1 cellular context compared by ENCODE assay signal in the genomic region with DNA sequence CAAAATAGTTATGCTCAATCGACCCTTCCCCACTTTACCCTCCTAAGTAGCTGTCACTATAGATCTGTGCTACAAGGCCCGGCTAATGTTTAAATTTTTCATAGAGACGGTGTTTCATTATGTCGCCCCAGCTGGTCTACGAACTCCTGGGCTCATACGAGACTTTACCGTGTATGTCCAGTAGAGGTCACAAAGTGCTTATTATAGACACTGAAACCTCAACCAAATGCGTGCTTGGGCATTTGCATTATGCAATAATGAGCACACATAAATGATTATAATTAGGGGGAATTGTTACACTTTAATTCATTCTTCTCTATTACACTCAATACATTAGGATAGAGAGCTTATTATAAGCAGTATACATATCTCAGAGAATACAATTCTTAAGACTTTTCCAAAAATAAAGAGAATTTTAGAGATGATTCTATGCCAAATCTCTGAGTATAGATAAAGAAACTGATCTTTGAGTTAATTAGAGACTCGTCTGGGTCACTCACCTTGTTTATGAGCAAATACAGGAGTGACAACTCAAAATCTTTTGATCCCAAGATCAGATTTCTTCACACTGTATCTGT.
TF ChIP-seq lines count a peak whose summit lies in the region.

No MANE protein-coding gene starts in this region.

TF ChIP-seq in GM23338, 12 proteins besides CTCF, POLR2A, EP300 and RAD21 (continued from another document):
- TF ChIP-seq, protein P1, sequence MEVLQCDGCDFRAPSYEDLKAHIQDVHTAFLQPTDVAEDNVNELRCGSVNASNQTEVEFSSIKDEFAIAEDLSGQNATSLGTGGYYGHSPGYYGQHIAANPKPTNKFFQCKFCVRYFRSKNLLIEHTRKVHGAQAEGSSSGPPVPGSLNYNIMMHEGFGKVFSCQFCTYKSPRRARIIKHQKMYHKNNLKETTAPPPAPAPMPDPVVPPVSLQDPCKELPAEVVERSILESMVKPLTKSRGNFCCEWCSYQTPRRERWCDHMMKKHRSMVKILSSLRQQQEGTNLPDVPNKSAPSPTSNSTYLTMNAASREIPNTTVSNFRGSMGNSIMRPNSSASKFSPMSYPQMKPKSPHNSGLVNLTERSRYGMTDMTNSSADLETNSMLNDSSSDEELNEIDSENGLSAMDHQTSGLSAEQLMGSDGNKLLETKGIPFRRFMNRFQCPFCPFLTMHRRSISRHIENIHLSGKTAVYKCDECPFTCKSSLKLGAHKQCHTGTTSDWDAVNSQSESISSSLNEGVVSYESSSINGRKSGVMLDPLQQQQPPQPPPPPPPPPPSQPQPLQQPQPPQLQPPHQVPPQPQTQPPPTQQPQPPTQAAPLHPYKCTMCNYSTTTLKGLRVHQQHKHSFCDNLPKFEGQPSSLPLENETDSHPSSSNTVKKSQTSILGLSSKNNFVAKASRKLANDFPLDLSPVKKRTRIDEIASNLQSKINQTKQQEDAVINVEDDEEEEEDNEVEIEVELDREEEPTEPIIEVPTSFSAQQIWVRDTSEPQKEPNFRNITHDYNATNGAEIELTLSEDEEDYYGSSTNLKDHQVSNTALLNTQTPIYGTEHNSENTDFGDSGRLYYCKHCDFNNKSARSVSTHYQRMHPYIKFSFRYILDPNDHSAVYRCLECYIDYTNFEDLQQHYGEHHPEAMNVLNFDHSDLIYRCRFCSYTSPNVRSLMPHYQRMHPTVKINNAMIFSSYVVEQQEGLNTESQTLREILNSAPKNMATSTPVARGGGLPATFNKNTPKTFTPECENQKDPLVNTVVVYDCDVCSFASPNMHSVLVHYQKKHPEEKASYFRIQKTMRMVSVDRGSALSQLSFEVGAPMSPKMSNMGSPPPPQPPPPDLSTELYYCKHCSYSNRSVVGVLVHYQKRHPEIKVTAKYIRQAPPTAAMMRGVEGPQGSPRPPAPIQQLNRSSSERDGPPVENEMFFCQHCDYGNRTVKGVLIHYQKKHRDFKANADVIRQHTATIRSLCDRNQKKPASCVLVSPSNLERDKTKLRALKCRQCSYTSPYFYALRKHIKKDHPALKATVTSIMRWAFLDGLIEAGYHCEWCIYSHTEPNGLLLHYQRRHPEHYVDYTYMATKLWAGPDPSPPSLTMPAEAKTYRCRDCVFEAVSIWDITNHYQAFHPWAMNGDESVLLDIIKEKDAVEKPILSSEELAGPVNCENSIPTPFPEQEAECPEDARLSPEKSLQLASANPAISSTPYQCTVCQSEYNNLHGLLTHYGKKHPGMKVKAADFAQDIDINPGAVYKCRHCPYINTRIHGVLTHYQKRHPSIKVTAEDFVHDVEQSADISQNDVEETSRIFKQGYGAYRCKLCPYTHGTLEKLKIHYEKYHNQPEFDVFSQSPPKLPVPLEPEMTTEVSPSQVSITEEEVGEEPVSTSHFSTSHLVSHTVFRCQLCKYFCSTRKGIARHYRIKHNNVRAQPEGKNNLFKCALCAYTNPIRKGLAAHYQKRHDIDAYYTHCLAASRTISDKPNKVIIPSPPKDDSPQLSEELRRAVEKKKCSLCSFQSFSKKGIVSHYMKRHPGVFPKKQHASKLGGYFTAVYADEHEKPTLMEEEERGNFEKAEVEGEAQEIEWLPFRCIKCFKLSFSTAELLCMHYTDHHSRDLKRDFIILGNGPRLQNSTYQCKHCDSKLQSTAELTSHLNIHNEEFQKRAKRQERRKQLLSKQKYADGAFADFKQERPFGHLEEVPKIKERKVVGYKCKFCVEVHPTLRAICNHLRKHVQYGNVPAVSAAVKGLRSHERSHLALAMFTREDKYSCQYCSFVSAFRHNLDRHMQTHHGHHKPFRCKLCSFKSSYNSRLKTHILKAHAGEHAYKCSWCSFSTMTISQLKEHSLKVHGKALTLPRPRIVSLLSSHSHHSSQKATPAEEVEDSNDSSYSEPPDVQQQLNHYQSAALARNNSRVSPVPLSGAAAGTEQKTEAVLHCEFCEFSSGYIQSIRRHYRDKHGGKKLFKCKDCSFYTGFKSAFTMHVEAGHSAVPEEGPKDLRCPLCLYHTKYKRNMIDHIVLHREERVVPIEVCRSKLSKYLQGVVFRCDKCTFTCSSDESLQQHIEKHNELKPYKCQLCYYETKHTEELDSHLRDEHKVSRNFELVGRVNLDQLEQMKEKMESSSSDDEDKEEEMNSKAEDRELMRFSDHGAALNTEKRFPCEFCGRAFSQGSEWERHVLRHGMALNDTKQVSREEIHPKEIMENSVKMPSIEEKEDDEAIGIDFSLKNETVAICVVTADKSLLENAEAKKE (CRISPR knock-in tag; IDR thresholded peaks at IDR 0.05) = no peak
- TF ChIP-seq NANOG (IDR thresholded peaks at IDR 0.05; ENCODE audit: borderline replicate concordance) (no peak), EZH2 (IDR thresholded peaks at IDR 0.05; ENCODE audit: low read depth, unreplicated experiment) (no peak), ZNF114 (CRISPR knock-in tag; IDR thresholded peaks at IDR 0.05) (no peak)
